17 cellular contexts compared by ENCODE assay signal in genomic region chr15:62684143-62684808, GRCh38.
"Had no signal": no experiment of that assay in that cellular context is flagged by ENCODE, and none has a peak within 500 bp of the region (broad histone marks: within the 10 kb centered on the region; RNA-seq: fewer than 3 reads in every experiment).

No MANE protein-coding gene starts in this region.

- H3K4me1 ChIP-seq: adrenal gland, foreskin keratinocyte, thyroid gland had no signal

- DNase-seq: activated B cell treated with CpG ODN at 0.5 μM for 24 hours; activated CD4-positive, alpha-beta memory T cell treated with anti-CD3 and anti-CD28 coated beads for 36 hours; activated CD4-positive, alpha-beta T cell treated with anti-CD3 and anti-CD28 coated beads for 4 hours; activated gamma-delta T cell treated with Interleukin-2 at 50 U/mL for 16 hours; activated T-cell treated with anti-CD3 and anti-CD28 coated beads for 4 hours; dermis blood vessel endothelial cell; effector memory CD4-positive, alpha-beta T cell; foreskin keratinocyte; hypothalamus; islet precursor cell; naive B cell; ovary; stimulated activated naive B cell treated with anti-CD40 and anti-IgM and Interleukin-4, amounts not matched to agents 10 μg/mL and 1 μg/mL and 100 μg/mL, for 72 hours; thyroid gland had no signal

- H3K36me3 ChIP-seq: adrenal gland, ovary had no signal

- H3K27me3 ChIP-seq: adrenal gland, cardiac muscle cell, foreskin keratinocyte, ovary, thyroid gland had no signal

- H3K9me3 ChIP-seq: adrenal gland, ovary, thyroid gland had no signal

- H3K4me3 ChIP-seq: adrenal gland, cardiac muscle cell, ovary, thyroid gland had no signal

- ATAC-seq: activated naive CD4-positive, alpha-beta T cell treated with anti-CD3 and anti-CD28 coated beads, Interleukin-2, amount 50 U/mL, for 72 hours; foreskin keratinocyte; stimulated activated naive B cell treated with anti-CD40 and anti-IgM and Interleukin-4, amounts not matched to agents 10 μg/mL and 1 μg/mL and 100 μg/mL, for 72 hours had no signal

- H3K27ac ChIP-seq: cardiac muscle cell, foreskin keratinocyte, ovary, thyroid gland had no signal
